In the genomic region with DNA sequence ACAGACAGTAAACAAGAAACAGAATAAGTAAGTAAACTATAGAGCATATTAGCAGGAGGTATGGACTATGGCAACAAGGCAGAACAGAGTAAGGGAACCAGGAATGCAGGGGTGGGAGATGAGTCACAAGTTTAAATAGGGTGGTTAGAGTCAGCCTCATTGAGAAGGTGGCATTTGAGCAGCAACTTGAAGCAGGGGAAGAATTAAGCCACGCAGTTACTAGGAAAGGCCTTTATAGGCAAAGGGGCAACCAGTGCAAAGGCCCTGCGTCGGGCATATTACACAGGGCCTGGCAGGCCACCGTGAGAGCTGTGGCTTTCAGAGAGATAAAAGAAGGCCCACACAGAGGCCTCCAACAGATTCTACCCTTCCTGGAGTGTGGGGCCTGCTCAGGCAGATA, we compare ENCODE assay signal across 11 cellular contexts.
DNase-seq lines count a peak whose midpoint lies in the region; ATAC-seq, FAIRE-seq and TF ChIP-seq lines count a peak whose summit lies in the region.
"Had no signal": no experiment of that assay in that cellular context is flagged by ENCODE, and none has a peak within 500 bp of the region (broad histone marks: within the 10 kb centered on the region; RNA-seq: fewer than 3 reads in every experiment).

No MANE protein-coding gene starts in this region.

- no peak overlapping the region for H2BK15ac ChIP-seq in H9 (ENCODE audit: low read depth, low read length)

- CTCF ChIA-PET in AG04450 (lab: Charles Lee) (no interaction called here), HEK293 (lab: Yijun Ruan, JAX) (interaction anchor here (0.6 kb wide), 1 partner anchor 296 kb away, joined by 4 read pairs; no protein-coding TSS in a partner anchor)

- H3T11ph ChIP-seq in H9 (ENCODE audit: low read length) = no peak overlapping the region

- no CpG with 5 or more reads among the region's 4 CpGs for WGBS in H9 (ENCODE audit: extremely low coverage, insufficient read length, low lambda C conversion rate)

- no peak overlapping the region for H3K14ac ChIP-seq in H9 (ENCODE audit: insufficient read depth, low read length)

- H3K9me3 Mint-ChIP-seq in activated T-helper 2 cell treated with anti-CD3 and anti-CD28 coated beads, Interferon-gamma antibody, Interleukin-2, Interleukin-4, amounts not matched to agents 10 μg/mL and 5 μg/mL and 100 μg/mL, durations not matched to agents 14 hours and 24 hours and 36 hours = no peaks in the 10 kb centered on the region
- no peaks in the 10 kb centered on the region for H3K9me3 Mint-ChIP-seq in H9

- no peaks in the 10 kb centered on the region for H3K4me1 ChIP-seq in HEK293 (ENCODE audit: control insufficient read depth, insufficient read depth, low read length)
- peaks cover 73% of the 10 kb centered on the region for H3K4me1 ChIP-seq in keratinocyte (ENCODE audit: control insufficient read depth, extremely low read depth, insufficient read depth, low read length)
- H3K4me1 ChIP-seq in H9 (ENCODE audit: insufficient read depth, low read length) = 0 out of 2 replicates have a peak, but pooled peaks cover 2% of the 10 kb centered on the region

- no peak overlapping the region for H4K91ac ChIP-seq in H9 (ENCODE audit: insufficient read length, low read depth, low read length)

- H3K4me3 Mint-ChIP-seq in activated T-helper 2 cell treated with anti-CD3 and anti-CD28 coated beads, Interferon-gamma antibody, Interleukin-2, Interleukin-4, amounts not matched to agents 10 μg/mL and 5 μg/mL and 100 μg/mL, durations not matched to agents 14 hours and 24 hours and 36 hours (ENCODE audit: low read depth) = no peak overlapping the region
- H3K4me3 Mint-ChIP-seq in H9 = no peak overlapping the region

- H3K27me3 Mint-ChIP-seq in activated T-helper 2 cell treated with anti-CD3 and anti-CD28 coated beads, Interferon-gamma antibody, Interleukin-2, Interleukin-4, amounts not matched to agents 10 μg/mL and 5 μg/mL and 100 μg/mL, durations not matched to agents 14 hours and 24 hours and 36 hours (ENCODE audit: low read depth) = no peaks in the 10 kb centered on the region
- H3K27me3 Mint-ChIP-seq in H9 (ENCODE audit: low read depth) = peaks cover 13% of the 10 kb centered on the region

- peaks cover 98% of the 10 kb centered on the region for H3K4me1 Mint-ChIP-seq in activated T-helper 2 cell treated with anti-CD3 and anti-CD28 coated beads, Interferon-gamma antibody, Interleukin-2, Interleukin-4, amounts not matched to agents 10 μg/mL and 5 μg/mL and 100 μg/mL, durations not matched to agents 14 hours and 24 hours and 36 hours (ENCODE audit: low read depth)
- H3K4me1 Mint-ChIP-seq in H9 = peaks cover 29 to 34% of the 10 kb centered on the region in 2 experiments

- no peaks in the 10 kb centered on the region for H3K36me3 Mint-ChIP-seq in activated T-helper 2 cell treated with anti-CD3 and anti-CD28 coated beads, Interferon-gamma antibody, Interleukin-2, Interleukin-4, amounts not matched to agents 10 μg/mL and 5 μg/mL and 100 μg/mL, durations not matched to agents 14 hours and 24 hours and 36 hours (ENCODE audit: low read depth)
- H3K36me3 Mint-ChIP-seq in H9 (ENCODE audit: insufficient read depth in 1 of 3, low read depth in 3 of 3) = no peaks in the 10 kb centered on the region

- H3K27ac Mint-ChIP-seq in activated T-helper 2 cell treated with anti-CD3 and anti-CD28 coated beads, Interferon-gamma antibody, Interleukin-2, Interleukin-4, amounts not matched to agents 10 μg/mL and 5 μg/mL and 100 μg/mL, durations not matched to agents 14 hours and 24 hours and 36 hours = peak overlapping the region; percentile 84
- no peak overlapping the region; a peak in 1 of 7 replicates for H3K27ac Mint-ChIP-seq in H9

- TF ChIP-seq CTCF in AG04450 (IDR thresholded peaks at IDR 0.05; ENCODE audit: low read depth, low read length) (no peak), HEK293 (tag by site-specific recombination; IDR thresholded peaks at IDR 0.05) (no peak), keratinocyte (optimal IDR thresholded peaks at IDR 0.05 in 1 of 3, IDR thresholded peaks at IDR 0.05 in 1 of 3, conservative IDR thresholded peaks at IDR 0.05 in 1 of 3; ENCODE audit: extremely low read depth in 1 of 3, insufficient read depth in 2 of 3, low read length in 3 of 3) (no peak), H9 (conservative IDR thresholded peaks at IDR 0.05) (no peak)

- no peaks in the 10 kb centered on the region for H4K20me1 ChIP-seq in keratinocyte (ENCODE audit: control insufficient read depth, extremely low read depth, insufficient read depth, low read length)
- H4K20me1 ChIP-seq in H9 (ENCODE audit: control insufficient read depth, insufficient read depth, insufficient read length) = no peaks in the 10 kb centered on the region

- H3K9me3 ChIP-seq in AG04450 (ENCODE audit: control insufficient read depth, insufficient read depth, low read length) (no peaks in the 10 kb centered on the region), HEK293 (ENCODE audit: control insufficient read depth, insufficient read depth, low read depth, low read length) (no peaks in the 10 kb centered on the region), keratinocyte (ENCODE audit: control insufficient read depth, low read depth, low read length) (no peaks in the 10 kb centered on the region), H9 (ENCODE audit: control insufficient read depth, low read depth, low read length) (no peaks in the 10 kb centered on the region)

- no peak overlapping the region for H2BK5ac ChIP-seq in H9 (ENCODE audit: insufficient read length, low read length)

- H3K27me3 ChIP-seq in AG04450 (ENCODE audit: control insufficient read depth, insufficient read depth, low read length) (no peaks in the 10 kb centered on the region), keratinocyte (ENCODE audit: control insufficient read depth, extremely low read depth, insufficient read depth, low read length) (no peaks in the 10 kb centered on the region), H9 (ENCODE audit: insufficient read depth, low read length) (no peaks in the 10 kb centered on the region)

- no peak overlapping the region for H4K8ac ChIP-seq in H9 (replicated peaks; ENCODE audit: insufficient read length, low read depth, low read length)

- no peak overlapping the region for H3K4me3 ChIP-seq in AG04450 (ENCODE audit: low read depth, low read length)
- H3K4me3 ChIP-seq in HEK293 (ENCODE audit: low read depth, low read length) = no peak overlapping the region
- no peak overlapping the region for H3K4me3 ChIP-seq in keratinocyte (ENCODE audit: control insufficient read depth in 2 of 3, extremely low read depth in 1 of 3, insufficient read depth in 2 of 3, low read depth in 1 of 3, low read length in 3 of 3)

- H2AK5ac ChIP-seq in H9 (ENCODE audit: insufficient read length, low read length) = no peak overlapping the region

- H3K36me3 ChIP-seq in HEK293 (ENCODE audit: control insufficient read depth in 2 of 2, insufficient read depth in 1 of 2, low read length in 2 of 2) (no peaks in the 10 kb centered on the region), keratinocyte (ENCODE audit: control insufficient read depth in 2 of 2, extremely low read depth in 1 of 2, insufficient read depth in 2 of 2, low read length in 2 of 2) (no peaks in the 10 kb centered on the region)

- POLR2A ChIA-PET in AG04450 (lab: Yijun Ruan, JAX) = no interaction called here
- POLR2A ChIA-PET in HEK293 (lab: Yijun Ruan, JAX) = no interaction called here

- intact Hi-C loops in activated T-helper 2 cell treated with anti-CD3 and anti-CD28 coated beads, Interferon-gamma antibody, Interleukin-2, Interleukin-4, amounts not matched to agents 10 μg/mL and 5 μg/mL and 100 μg/mL, durations not matched to agents 14 hours and 24 hours and 36 hours (cut with micrococcal nuclease) = loop anchor here (2.0 to 5.0 kb wide), 3 partner anchors 14 to 192 kb away; no protein-coding TSS in a partner anchor

- H3K9me1 ChIP-seq in keratinocyte (ENCODE audit: control insufficient read depth, extremely low read depth, insufficient read depth, low read length) = peaks cover 2% of the 10 kb centered on the region

- no peak overlapping the region for H2BK20ac ChIP-seq in H9 (ENCODE audit: low read depth, low read length, poor library complexity, severe bottlenecking)

- dilution Hi-C loops in keratinocyte (cut with MboI; ENCODE audit: extremely low pct_ligation_motif_present, low sequenced_read_pairs) = no loop called here

- H3K4me2 ChIP-seq in keratinocyte (ENCODE audit: control insufficient read depth, extremely low read depth, insufficient read depth, low read depth, low read length) (peak overlapping the region; percentile 12), H9 (ENCODE audit: insufficient read depth, insufficient read length, low read length) (no peak overlapping the region)

- H3K9ac ChIP-seq in keratinocyte (ENCODE audit: control insufficient read depth, extremely low read depth, insufficient read depth, low read length) = peak overlapping the region; percentile 12
- H3K9ac ChIP-seq in H9 (ENCODE audit: extremely low read depth, insufficient read length, low read length) = no peak overlapping the region

- H2AFZ ChIP-seq in keratinocyte (ENCODE audit: control insufficient read depth, low read length) (no peak overlapping the region), H9 (ENCODE audit: low read length) (no peak overlapping the region)

- no peaks in the 10 kb centered on the region for H3K23me2 ChIP-seq in H9 (ENCODE audit: insufficient read length, low read depth, low read length, poor library complexity, severe bottlenecking)

- H2BK120ac ChIP-seq in H9 (ENCODE audit: low read depth, low read length, poor library complexity, severe bottlenecking) = no peak overlapping the region

- H4K5ac ChIP-seq in H9 (ENCODE audit: insufficient read length, low read depth, low read length) = no peak overlapping the region

- no peaks in the 10 kb centered on the region for H3K79me1 ChIP-seq in H9 (ENCODE audit: insufficient read depth, low read depth, low read length, poor library complexity, severe bottlenecking)

- DNase-seq in AG04450 (ENCODE audit: low read depth, low spot score) = no peak
- no peak for DNase-seq in activated T-helper 2 cell treated with anti-CD3 and anti-CD28 coated beads, Interferon-gamma antibody, Interleukin-2, Interleukin-4, amounts not matched to agents 10 μg/mL and 5 μg/mL and 100 μg/mL, durations not matched to agents 14 hours and 24 hours and 36 hours (ENCODE audit: low spot score)
- DNase-seq in keratinocyte (ENCODE audit: low read depth, low spot score) = no peak
- no peak for DNase-seq in H9
- DNase-seq in NCI-H2081 (lab: John Stamatoyannopoulos, UW) = no peak
- DNase-seq: DMS53, NCI-H2029, small intestine had no signal

- H3K79me2 ChIP-seq in keratinocyte (ENCODE audit: control insufficient read depth, insufficient read depth, low read length) (no peaks in the 10 kb centered on the region), H9 (ENCODE audit: insufficient read depth, low read length) (no peaks in the 10 kb centered on the region)

- FAIRE-seq in keratinocyte (lab: Jason Lieb, UNC) = peak; percentile 78
- FAIRE-seq: small intestine had no signal

- ATAC-seq in GM18498 (IDR thresholded peaks at IDR 0.05; ENCODE audit: unreplicated experiment) (no peak), HG03520 (IDR thresholded peaks at IDR 0.05; ENCODE audit: unreplicated experiment) (no peak)

- H3K56ac ChIP-seq in H9 (ENCODE audit: insufficient read length, low read depth, low read length) = no peak overlapping the region

- H3K18ac ChIP-seq in H9 (ENCODE audit: insufficient read length, low read depth, low read length) = no peak overlapping the region

- H3K4ac ChIP-seq in H9 (ENCODE audit: low read depth, low read length) = no peak overlapping the region

- H3K27ac ChIP-seq in AG04450 (ENCODE audit: low read depth, low read length) = peak overlapping the region; percentile 81
- no peak overlapping the region for H3K27ac ChIP-seq in HEK293 (ENCODE audit: extremely low read depth, low read depth, low read length)
- H3K27ac ChIP-seq in keratinocyte (ENCODE audit: control insufficient read depth, insufficient read depth, low read length) = peak overlapping the region; percentile 48
- H3K27ac ChIP-seq in H9 (ENCODE audit: insufficient read length, low read depth, low read length) = no peak overlapping the region

- H3K23ac ChIP-seq in H9 (ENCODE audit: insufficient read length, low read depth, low read length) = no peak overlapping the region

- no peak overlapping the region for H2BK12ac ChIP-seq in H9 (ENCODE audit: insufficient read length, low read depth, low read length)

Comparison
In these comparisons a context has a peak if more than half of its experiments do, and no peak if none do; other contexts are left out.
1. H3K27ac ChIP-seq: peak in AG04450 (single experiment) and keratinocyte (single experiment); none in HEK293 (single experiment) and H9 (single experiment).